ENCODE assay signal across 28 cellular contexts in the genomic region with DNA sequence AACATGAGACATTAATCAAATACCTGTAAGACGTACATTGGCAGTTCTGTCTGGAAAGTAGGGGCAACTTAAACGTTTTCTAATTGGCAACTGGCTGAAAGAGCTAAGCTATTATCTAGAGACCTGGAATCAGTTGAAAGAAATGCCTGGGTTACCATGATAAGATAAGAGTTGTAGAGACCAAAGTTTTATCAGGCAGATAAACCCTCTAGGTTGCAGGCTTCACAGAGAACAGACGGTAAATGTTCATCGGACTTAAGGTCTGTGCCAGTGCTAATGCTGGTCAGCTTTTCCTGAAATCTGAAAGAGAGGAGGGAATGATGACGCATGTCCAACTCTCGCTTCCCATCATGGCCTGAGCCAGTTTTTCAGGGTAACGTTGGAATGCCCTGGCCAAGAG.
"Had no signal": no experiment of that assay in that cellular context is flagged by ENCODE, and none has a peak within 500 bp of the region (broad histone marks: within the 10 kb centered on the region; RNA-seq: fewer than 3 reads in every experiment).

No MANE protein-coding gene starts in this region.

- H3K36me3 ChIP-seq: adrenal gland, SJSA1 had no signal

- H3K27ac ChIP-seq: adrenal gland, SJSA1, WERI-Rb-1 had no signal

- DNase-seq: activated CD4-positive, alpha-beta memory T cell treated with anti-CD3 and anti-CD28 coated beads, Interleukin-2, amount 10 ng/mL, durations not matched to agents 7 days and 5 days; activated CD4-positive, alpha-beta T cell treated with anti-CD3 and anti-CD28 coated beads for 36 hours; activated CD4-positive, alpha-beta T cell treated with anti-CD3 and anti-CD28 coated beads, Interleukin-2, amount 50 U/mL, for 1 hour; activated CD8-positive, alpha-beta memory T cell treated with anti-CD3 and anti-CD28 coated beads, Interleukin-2, amount 50 U/mL, for 4 hours; activated gamma-delta T cell treated with Interleukin-2 at 50 U/mL for 16 hours; activated naive CD4-positive, alpha-beta T cell treated with anti-CD3 and anti-CD28 coated beads, Interleukin-2, amount 50 U/mL, for 16 hours; activated naive CD8-positive, alpha-beta T cell treated with anti-CD3 and anti-CD28 coated beads, Interleukin-2, amount 10 ng/mL, durations not matched to agents 7 days and 5 days; activated T-cell treated with anti-CD3 and anti-CD28 coated beads, Interleukin-2, amount 50 U/mL, for 72 hours; aorta; IMR-90; KG1; MV-4-11; NCI-H1092 treated with DMSO at 0.1 percent for 48 hours; NCI-H1436; NCI-H1694 treated with DMSO at 0.1 percent for 48 hours; NCI-H2029 treated with DMSO at 0.1 percent for 48 hours; NCI-H510A treated with DMSO at 0.1 percent for 48 hours; NCI-H69; PC-3; SHP77; SW 1271; WERI-Rb-1 had no signal

- H3K9me3 ChIP-seq: adrenal gland, SJSA1 had no signal

- H3K27me3 Mint-ChIP-seq: activated CD4-positive, alpha-beta memory T cell treated with anti-CD3 and anti-CD28 coated beads, Interleukin-2, amount 10 ng/mL, durations not matched to agents 7 days and 5 days; activated CD4-positive, alpha-beta T cell treated with anti-CD3 and anti-CD28 coated beads for 36 hours; activated naive CD8-positive, alpha-beta T cell treated with anti-CD3 and anti-CD28 coated beads, Interleukin-2, amount 10 ng/mL, durations not matched to agents 7 days and 5 days; brain had no signal

- H3K4me3 ChIP-seq: adrenal gland, SJSA1 had no signal

- FAIRE-seq: RCC 7860 had no signal

- H3K4me1 ChIP-seq: adrenal gland, SJSA1 had no signal

- H3K27me3 ChIP-seq: adrenal gland, SJSA1 had no signal

- ATAC-seq: activated CD4-positive, alpha-beta T cell treated with anti-CD3 and anti-CD28 coated beads for 36 hours; activated T-cell treated with anti-CD3 and anti-CD28 coated beads, Interleukin-2, amount 50 U/mL, for 72 hours; PC-3; SK-N-SH treated with all-trans-retinoic acid at 6 μM for 48 hours had no signal

- H3K36me3 Mint-ChIP-seq: activated naive CD8-positive, alpha-beta T cell treated with anti-CD3 and anti-CD28 coated beads, Interleukin-2, amount 10 ng/mL, durations not matched to agents 7 days and 5 days had no signal

- H3K27ac Mint-ChIP-seq: activated CD4-positive, alpha-beta memory T cell treated with anti-CD3 and anti-CD28 coated beads, Interleukin-2, amount 10 ng/mL, durations not matched to agents 7 days and 5 days; activated CD4-positive, alpha-beta T cell treated with anti-CD3 and anti-CD28 coated beads for 36 hours; activated naive CD8-positive, alpha-beta T cell treated with anti-CD3 and anti-CD28 coated beads, Interleukin-2, amount 10 ng/mL, durations not matched to agents 7 days and 5 days; activated T-cell treated with anti-CD3 and anti-CD28 coated beads, Interleukin-2, amount 50 U/mL, for 72 hours; activated T-helper 2 cell treated with anti-CD3 and anti-CD28 coated beads, Interferon-gamma antibody, Interleukin-2, Interleukin-4, amounts not matched to agents 10 μg/mL and 5 μg/mL and 100 μg/mL, durations not matched to agents 14 hours and 24 hours and 36 hours had no signal

- H3K4me1 Mint-ChIP-seq: activated CD4-positive, alpha-beta memory T cell treated with anti-CD3 and anti-CD28 coated beads, Interleukin-2, amount 10 ng/mL, durations not matched to agents 7 days and 5 days; activated CD4-positive, alpha-beta T cell treated with anti-CD3 and anti-CD28 coated beads for 36 hours; activated naive CD8-positive, alpha-beta T cell treated with anti-CD3 and anti-CD28 coated beads, Interleukin-2, amount 10 ng/mL, durations not matched to agents 7 days and 5 days had no signal

- H3K4me3 Mint-ChIP-seq: activated CD4-positive, alpha-beta memory T cell treated with anti-CD3 and anti-CD28 coated beads, Interleukin-2, amount 10 ng/mL, durations not matched to agents 7 days and 5 days; activated CD4-positive, alpha-beta T cell treated with anti-CD3 and anti-CD28 coated beads for 36 hours; activated naive CD8-positive, alpha-beta T cell treated with anti-CD3 and anti-CD28 coated beads, Interleukin-2, amount 10 ng/mL, durations not matched to agents 7 days and 5 days; activated T-cell treated with anti-CD3 and anti-CD28 coated beads, Interleukin-2, amount 50 U/mL, for 72 hours; brain had no signal
